ENCODE assay signal across 13 cellular contexts in the genomic region with DNA sequence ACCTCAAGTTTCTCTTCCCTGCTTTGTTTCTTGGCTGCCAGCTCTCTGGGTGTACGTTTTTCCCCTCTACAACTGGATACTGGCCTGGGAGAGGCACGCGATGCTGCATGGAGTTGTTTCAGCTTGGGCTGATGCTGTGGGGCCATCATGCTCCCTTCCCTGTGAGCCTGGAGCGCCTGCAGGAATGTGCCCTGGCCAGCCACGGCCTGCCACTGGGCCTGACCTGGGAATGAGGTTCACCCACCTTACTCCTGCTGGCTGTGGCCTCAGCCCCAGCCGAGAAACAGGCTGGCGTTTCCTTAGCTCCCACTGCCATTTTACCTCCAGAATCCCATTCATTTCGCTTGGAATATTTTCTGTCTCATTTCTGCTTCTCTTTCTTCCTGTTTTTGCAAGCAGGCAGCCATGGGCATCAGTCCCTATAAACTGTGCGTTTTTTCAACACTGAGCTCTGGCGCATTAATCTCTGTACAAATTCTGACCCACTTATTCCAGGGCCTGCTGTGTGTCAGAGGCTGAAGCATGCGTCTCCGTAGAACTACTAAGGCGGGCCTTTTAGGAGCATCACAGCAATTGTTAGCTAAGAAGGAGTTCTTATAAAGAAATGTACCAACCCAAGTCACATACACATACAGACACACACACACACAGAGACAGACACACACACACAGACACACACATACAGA. TPM values are rescaled to one million over a fixed set of nuclear protein-coding genes. Genes with fewer than 3 reads are reported as not detected.
DNase-seq lines count a peak whose midpoint lies in the region; ATAC-seq, FAIRE-seq and TF ChIP-seq lines count a peak whose summit lies in the region.
"Had no signal": no experiment of that assay in that cellular context is flagged by ENCODE, and none has a peak within 500 bp of the region (broad histone marks: within the 10 kb centered on the region; RNA-seq: fewer than 3 reads in every experiment).

No MANE protein-coding gene starts in this region.

- CTCF ChIA-PET in IMR-90 (lab: Yijun Ruan, JAX), result interaction anchor here (0.6 kb wide), 1 partner anchor 21 kb away, joined by 3 read pairs; no protein-coding TSS in a partner anchor
- CTCF ChIA-PET in H1 (lab: Charles Lee; ENCODE audit: partially characterized antibody), result interaction anchor here (0.7 to 1.6 kb wide), 3 partner anchors 9 to 167 kb away, joined by 3 to 4 read pairs (median 3); no protein-coding TSS in a partner anchor

- no peak overlapping the region for H2BK120ac ChIP-seq in IMR-90 (ENCODE audit: low read depth, low read length)
- H2BK120ac ChIP-seq in H1 (replicated peaks; ENCODE audit: low read depth, low read length), result no peak overlapping the region
- peak overlapping the region; percentile 21 for H2BK120ac ChIP-seq in trophoblast cell (ENCODE audit: insufficient read depth, low read length, poor library complexity)

- no peak overlapping the region for H3K27ac ChIP-seq in IMR-90 (ENCODE audit: insufficient read depth, low read length)
- no peak overlapping the region for H3K27ac ChIP-seq in H1 (ENCODE audit: low read depth, low read length)
- H3K27ac ChIP-seq in trophoblast cell (ENCODE audit: low read depth, low read length), result peak overlapping the region; percentile 4
- H3K27ac ChIP-seq: BLaER1 treated with 17β-estradiol and CSF1 and Interleukin-3, amounts not matched to agents 10 nM and 100 nM had no signal

- POLR2A ChIA-PET in IMR-90 (lab: Charles Lee; ENCODE audit: unreplicated experiment) (no interaction called here), H1 (lab: Charles Lee; ENCODE audit: partially characterized antibody) (no interaction called here)

- no peak overlapping the region for H4K91ac ChIP-seq in IMR-90 (ENCODE audit: insufficient read depth, low read depth, low read length)
- no peak overlapping the region for H4K91ac ChIP-seq in H1 (replicated peaks; ENCODE audit: insufficient read length, low read length)
- peak overlapping the region; percentile 65 for H4K91ac ChIP-seq in trophoblast cell (ENCODE audit: low read depth, low read length)

- no peak for ATAC-seq in IMR-90 (ENCODE audit: low read depth)
- ATAC-seq in GM21619 (IDR thresholded peaks at IDR 0.05; ENCODE audit: unreplicated experiment), result no peak
- ATAC-seq: CD8-positive, alpha-beta T cell; K562 had no signal

- H2AK5ac ChIP-seq in IMR-90 (ENCODE audit: low read depth, low read length) (no peak overlapping the region), H1 (ENCODE audit: low read depth, low read length) (peak overlapping the region; percentile 97), trophoblast cell (ENCODE audit: low read length) (peak overlapping the region; percentile 11)

- H3K79me2 ChIP-seq in H1 (ENCODE audit: control insufficient read depth in 1 of 2, insufficient read depth in 2 of 2, low read length in 2 of 2) (no peaks in the 10 kb centered on the region), trophoblast cell (ENCODE audit: control insufficient read depth, insufficient read depth, low read length, poor library complexity) (peaks cover 2% of the 10 kb centered on the region)

- H3K23ac ChIP-seq in IMR-90 (ENCODE audit: low read depth, low read length), result no peak overlapping the region
- no peak overlapping the region for H3K23ac ChIP-seq in H1 (ENCODE audit: insufficient read length)
- no peak overlapping the region for H3K23ac ChIP-seq in trophoblast cell (ENCODE audit: low read length)

- H4K8ac ChIP-seq in IMR-90 (ENCODE audit: low read depth in 2 of 2, low read length in 2 of 2) (no peak overlapping the region), H1 (ENCODE audit: extremely low read depth, insufficient read depth, low read length) (peak overlapping the region; percentile 71), trophoblast cell (ENCODE audit: low read depth, low read length) (no peak overlapping the region)

- H3K9ac ChIP-seq in IMR-90 (ENCODE audit: low read depth, low read length), result no peak overlapping the region
- H3K9ac ChIP-seq in H1 (replicated peaks in 1 of 4; ENCODE audit: extremely low read depth in 1 of 4, low read depth in 3 of 4, low read length in 3 of 4), result no peak overlapping the region
- H3K9ac ChIP-seq in trophoblast cell (ENCODE audit: low read length), result no peak overlapping the region
- H3K9ac ChIP-seq: BLaER1 treated with 17β-estradiol and CSF1 and Interleukin-3, amounts not matched to agents 10 nM and 100 nM had no signal

- peak overlapping the region; percentile 39 for H2BK5ac ChIP-seq in IMR-90 (ENCODE audit: low read depth, low read length, poor library complexity, severe bottlenecking)
- H2BK5ac ChIP-seq in H1 (ENCODE audit: low read depth, low read length), result peak overlapping the region; percentile 79; the same call in 1 of the 2 replicates
- H2BK5ac ChIP-seq in trophoblast cell (ENCODE audit: low read depth, low read length, poor library complexity), result peak overlapping the region; percentile 48

- H3K27me3 ChIP-seq in IMR-90 (ENCODE audit: control insufficient read depth, insufficient read depth, low read length) (no peaks in the 10 kb centered on the region), H1 (replicated peaks in 1 of 4; ENCODE audit: control insufficient read depth in 3 of 4, extremely low read depth in 1 of 4, insufficient read depth in 3 of 4, low read length in 3 of 4) (no peaks in the 10 kb centered on the region), trophoblast cell (ENCODE audit: insufficient read depth, low read length) (no peaks in the 10 kb centered on the region)
- H3K27me3 ChIP-seq: BLaER1 treated with 17β-estradiol and CSF1 and Interleukin-3, amounts not matched to agents 10 nM and 100 nM had no signal

- H3K36me3 ChIP-seq in IMR-90 (ENCODE audit: control insufficient read depth, insufficient read depth, low read length) (no peaks in the 10 kb centered on the region), H1 (ENCODE audit: control insufficient read depth in 2 of 4, insufficient read depth in 4 of 4, low read length in 3 of 4) (no peaks in the 10 kb centered on the region), trophoblast cell (ENCODE audit: control insufficient read depth in 1 of 2, insufficient read depth in 2 of 2, low read length in 2 of 2) (no peaks in the 10 kb centered on the region)
- H3K36me3 ChIP-seq: BLaER1 treated with 17β-estradiol and CSF1 and Interleukin-3, amounts not matched to agents 10 nM and 100 nM had no signal

- no peaks in the 10 kb centered on the region for H3K9me1 ChIP-seq in IMR-90 (ENCODE audit: insufficient read depth, low read length)

- H2AK9ac ChIP-seq in IMR-90 (replicated peaks; ENCODE audit: low read depth, low read length, poor library complexity), result no peak overlapping the region

- intact Hi-C loops in IMR-90 (cut with micrococcal nuclease), result no loop called here

- in situ Hi-C loops in IMR-90 (cut with MboI; ENCODE audit: low sequenced_read_pairs), result no loop called here

- H3K23me2 ChIP-seq in H1 (ENCODE audit: low read depth, low read length), result peaks cover 7% of the 10 kb centered on the region; the same call in 1 of the 2 replicates

- FAIRE-seq in H1 (lab: Jason Lieb, UNC), result no peak
- no peak for FAIRE-seq in H54 (lab: Jason Lieb, UNC)
- FAIRE-seq: K562 had no signal

- H3K4ac ChIP-seq in IMR-90 (ENCODE audit: low read depth, low read length) (no peak overlapping the region), H1 (replicated peaks; ENCODE audit: insufficient read length, low read depth, low read length) (no peak overlapping the region), trophoblast cell (ENCODE audit: low read depth, low read length) (no peak overlapping the region)

- H4K12ac ChIP-seq in trophoblast cell (ENCODE audit: low read depth, low read length), result no peak overlapping the region

- H3K4me1 ChIP-seq in IMR-90 (ENCODE audit: control insufficient read depth, insufficient read depth, low read length), result no peaks in the 10 kb centered on the region
- H3K4me1 ChIP-seq in H1 (replicated peaks in 1 of 4; ENCODE audit: control insufficient read depth in 3 of 4, insufficient read depth in 4 of 4, low read length in 3 of 4), result no peaks in the 10 kb centered on the region
- peaks cover 18 to 20% of the 10 kb centered on the region in 2 experiments for H3K4me1 ChIP-seq in trophoblast cell (ENCODE audit: control insufficient read depth in 1 of 2, insufficient read depth in 2 of 2, low read length in 2 of 2)
- H3K4me1 ChIP-seq: BLaER1 treated with 17β-estradiol and CSF1 and Interleukin-3, amounts not matched to agents 10 nM and 100 nM had no signal

- dilution Hi-C loops in IMR-90 (cut with HindIII; ENCODE audit: low sequenced_read_pairs, unreplicated experiment), result no loop called here

- no peak overlapping the region for H3K14ac ChIP-seq in IMR-90 (replicated peaks; ENCODE audit: low read depth, low read length)
- no peak overlapping the region for H3K14ac ChIP-seq in H1 (ENCODE audit: insufficient read length)
- peak overlapping the region; percentile 74 for H3K14ac ChIP-seq in trophoblast cell (ENCODE audit: low read length)

- peak; percentile 59 for DNase-seq in ELF-1 (ENCODE audit: low read depth, low spot score)
- DNase-seq in IMR-90, result no peak
- no peak for DNase-seq in H1 (ENCODE audit: low read depth in 1 of 2, low spot score in 2 of 2)
- peak; percentile 87 to 90 for DNase-seq in trophoblast cell
- DNase-seq in ecto neural progenitor cell (ENCODE audit: low spot score), result no peak
- no peak for DNase-seq in H54 (ENCODE audit: insufficient read length, low spot score)
- DNase-seq: CD8-positive, alpha-beta T cell; DMS 273 treated with DMSO at 0.1 percent for 48 hours; GDM1; HCEC 1CT had no signal

- TF ChIP-seq CTCF in IMR-90 (conservative IDR thresholded peaks at IDR 0.05; ENCODE audit: low read depth, low read length) (no peak), H1 (IDR thresholded peaks at IDR 0.05; ENCODE audit: control extremely low read depth in 1 of 3, insufficient read depth in 1 of 3, low read depth in 1 of 3, low read length in 3 of 3) (no peak)

- no peaks in the 10 kb centered on the region; the same call in none of the 2 replicates for H3K9me3 ChIP-seq in IMR-90 (ENCODE audit: control insufficient read depth, insufficient read depth, low read length)
- no peaks in the 10 kb centered on the region for H3K9me3 ChIP-seq in H1 (ENCODE audit: insufficient read depth in 2 of 2, low read depth in 1 of 2, low read length in 1 of 2)
- no peaks in the 10 kb centered on the region for H3K9me3 ChIP-seq in trophoblast cell (ENCODE audit: insufficient read depth, low read depth, low read length)
- H3K9me3 ChIP-seq: BLaER1 treated with 17β-estradiol and CSF1 and Interleukin-3, amounts not matched to agents 10 nM and 100 nM had no signal

- H3K18ac ChIP-seq in IMR-90 (ENCODE audit: low read depth, low read length) (no peak overlapping the region), H1 (ENCODE audit: extremely low read depth, low read length) (no peak overlapping the region), trophoblast cell (ENCODE audit: low read length) (peak overlapping the region; percentile 58)

- no peak for TF ChIP-seq EP300 in H1 (IDR thresholded peaks at IDR 0.05; ENCODE audit: borderline replicate concordance in 1 of 2, low read depth in 2 of 2, low read length in 2 of 2)

- H3K56ac ChIP-seq in IMR-90 (ENCODE audit: extremely low read depth, insufficient read depth, low read length) (no peak overlapping the region), H1 (replicated peaks; ENCODE audit: insufficient read length, low read depth, low read length) (no peak overlapping the region)

- H2BK20ac ChIP-seq in IMR-90 (ENCODE audit: low read depth, low read length) (no peak overlapping the region), H1 (ENCODE audit: low read length) (0 out of 2 replicates have a peak overlapping the region, but pooled peaks have one; percentile 35)

- WGBS in IMR-90 (ENCODE audit: extremely low coverage in 2 of 2, insufficient read length in 1 of 2), 2 experiments, result 49% methylated on average over 5 of the region's 13 CpGs; no CpG with 5 or more reads in 1 of the 2 experiments
- WGBS in H1 (ENCODE audit: extremely low coverage in 1 of 2, insufficient coverage in 1 of 2, insufficient read length in 1 of 2, insufficient replicate concordance in 2 of 2, low coverage in 1 of 2, low lambda C conversion rate in 2 of 2, missing lambda C conversion rate in 1 of 2), 2 experiments, result 88% methylated on average over 12 of the region's 13 CpGs; no CpG with 5 or more reads in 1 of the 2 experiments
- WGBS in trophoblast cell (ENCODE audit: extremely low coverage, insufficient coverage, insufficient read length), result no CpG with 5 or more reads among the region's 13 CpGs

- H4K20me1 ChIP-seq in IMR-90 (ENCODE audit: insufficient read depth, low read length) (no peaks in the 10 kb centered on the region), H1 (replicated peaks in 1 of 2; ENCODE audit: control insufficient read depth in 1 of 2, insufficient read depth in 2 of 2, low read length in 2 of 2) (peaks cover 0 to 4% of the 10 kb centered on the region in 2 experiments)
- H4K20me1 ChIP-seq: BLaER1 treated with 17β-estradiol and CSF1 and Interleukin-3, amounts not matched to agents 10 nM and 100 nM had no signal

- H2BK12ac ChIP-seq in H1 (ENCODE audit: low read depth, low read length) (peak overlapping the region; percentile 98), trophoblast cell (ENCODE audit: low read length) (peak overlapping the region; percentile 28)

- H3K79me1 ChIP-seq in IMR-90 (ENCODE audit: low read depth in 1 of 2, low read length in 2 of 2), result no peaks in the 10 kb centered on the region
- no peaks in the 10 kb centered on the region for H3K79me1 ChIP-seq in H1 (ENCODE audit: low read depth, low read length)
- H3K79me1 ChIP-seq in trophoblast cell (ENCODE audit: low read length), result peaks cover 15% of the 10 kb centered on the region

- BruUV-seq in IMR-90 (replicated peaks; lab: Mats Ljungman, UMichigan), result no TSS peak

- H3K4me2 ChIP-seq in IMR-90 (ENCODE audit: low read depth, low read length) (no peak overlapping the region), H1 (ENCODE audit: insufficient read depth in 1 of 2, low read depth in 2 of 2, low read length in 2 of 2) (no peak overlapping the region), trophoblast cell (ENCODE audit: low read length) (no peak overlapping the region)
- H3K4me2 ChIP-seq: BLaER1 treated with 17β-estradiol and CSF1 and Interleukin-3, amounts not matched to agents 10 nM and 100 nM had no signal

- H4K5ac ChIP-seq in IMR-90 (ENCODE audit: low read depth, low read length) (no peak overlapping the region), H1 (ENCODE audit: insufficient read length, low read depth, low read length) (no peak overlapping the region)

- TF ChIP-seq RAD21 in IMR-90 (IDR thresholded peaks at IDR 0.05; ENCODE audit: low read length), result no peak
- no peak for TF ChIP-seq RAD21 in H1 (IDR thresholded peaks at IDR 0.05 in 1 of 2, conservative IDR thresholded peaks at IDR 0.05 in 1 of 2; ENCODE audit: low read depth in 2 of 2, low read length in 2 of 2)

- H3K4me3 ChIP-seq in IMR-90 (ENCODE audit: insufficient read depth, low read depth, low read length) (no peak overlapping the region), H1 (ENCODE audit: extremely low read depth in 1 of 4, insufficient read depth in 2 of 4, low read depth in 3 of 4, low read length in 4 of 4) (no peak overlapping the region), trophoblast cell (ENCODE audit: low read depth, low read length) (no peak overlapping the region)
- H3K4me3 ChIP-seq: BLaER1 treated with 17β-estradiol and CSF1 and Interleukin-3, amounts not matched to agents 10 nM and 100 nM; K562 had no signal

- TF ChIP-seq POLR2A in IMR-90 (IDR thresholded peaks at IDR 0.05; ENCODE audit: low read depth, low read length) (no peak), H1 (IDR thresholded peaks at IDR 0.05; ENCODE audit: control extremely low read depth in 1 of 2, low read depth in 2 of 2, low read length in 2 of 2) (no peak), H54 (IDR thresholded peaks at IDR 0.05; ENCODE audit: low read depth, low read length) (no peak)

- no peak overlapping the region for H2AFZ ChIP-seq in IMR-90 (replicated peaks; ENCODE audit: low read length, poor library complexity)
- H2AFZ ChIP-seq in H1 (ENCODE audit: low read length), result no peak overlapping the region
- no peak overlapping the region for H2AFZ ChIP-seq in trophoblast cell (ENCODE audit: insufficient read depth, low read length, poor library complexity)

- H2BK15ac ChIP-seq in IMR-90 (ENCODE audit: low read depth, low read length) (no peak overlapping the region), H1 (ENCODE audit: low read length) (peak overlapping the region; percentile 94; the same call in 1 of the 2 replicates)

RNA-seq across cellular contexts. Expression of gene GATA3, which starts 57.9 kb away (rescaled TPM):
- total RNA-seq in IMR-90 (2012; rRNA removed), result under 0.01 TPM in 1 of 2 replicates, not detected in the other
- polyA plus RNA-seq in IMR-90 (2012; rRNA removed) (0.11 and 0.21 TPM in 2 replicates), H1 (2011; rRNA removed) (0.02 and 0.11 TPM in 2 replicates)
- polyA plus RNA-seq in IMR-90 (2012; cell fraction: cytosol; rRNA removed), result 0.21 TPM in 2 replicates
- polyA plus RNA-seq in IMR-90 (2012; cell fraction: nucleus; rRNA removed; ENCODE audit: low replicate concordance), result 0.29 and 0.33 TPM in 2 replicates
- total RNA-seq in H1 (2021; fragmentation: NEBNext Ultra II Directional; extraction: Animal tissue kit (Norgen Biotek cat#: 25700)), result 0.43 and 0.80 TPM in 2 replicates
- polyA plus RNA-seq in H1 (2011; cell fraction: cytosol; rRNA removed), result 0.06 TPM
- polyA plus RNA-seq in H1 (2011; cell fraction: nucleus; rRNA removed), result 0.04 TPM
- 0.13 to 0.23 TPM (median 0.18 TPM) in 3 of 4 replicates, not detected in the other for polyA plus RNA-seq in H1 (2012, experiment 1 of 2)
- 0.21 TPM for polyA plus RNA-seq in H1 (2012, experiment 2 of 2)
- polyA plus RNA-seq in H1 (2013, experiment 1 of 2), result 0.30 TPM
- polyA plus RNA-seq in H1 (2013, experiment 2 of 2), result 0.29 TPM
- polyA minus RNA-seq in H1 (2011; rRNA and poly(A)+ RNA removed), result not detected in 2 replicates
- polyA minus RNA-seq in H1 (2011; cell fraction: cytosol; rRNA and poly(A)+ RNA removed), result not detected
- not detected for polyA minus RNA-seq in H1 (2011; cell fraction: nucleus; rRNA and poly(A)+ RNA removed)
- polyA plus RNA-seq in trophoblast cell (2013), result 366 and 392 TPM in 2 replicates

Comparison
In these comparisons a context has a peak if more than half of its experiments do, and no peak if none do; other contexts are left out.
1. DNase-seq: peak in ELF-1 (single experiment) and trophoblast cell (2 of 2); none in IMR-90 (single experiment), H1 (0 of 2), ecto neural progenitor cell (single experiment) and H54 (single experiment).
2. Peak in every context shown above with its lines, with median percentiles within 50 percentile points of each other: H2BK5ac ChIP-seq.